16 cellular contexts compared by ENCODE assay signal in genomic region chr6:111741177-111741952, GRCh38.
DNase-seq lines count a peak whose midpoint lies in the region; ATAC-seq and TF ChIP-seq lines count a peak whose summit lies in the region.
"Had no signal": no experiment of that assay in that cellular context is flagged by ENCODE, and none has a peak within 500 bp of the region (broad histone marks: within the 10 kb centered on the region; RNA-seq: fewer than 3 reads in every experiment).

No MANE protein-coding gene starts in this region.

- DNase-seq in activated naive CD4-positive, alpha-beta T cell treated with anti-CD3 and anti-CD28 coated beads, Interleukin-2, amount 50 U/mL, for 72 hours (ENCODE audit: low spot score in 2 of 2), result no peak
- DNase-seq in GF-D8 (lab: John Stamatoyannopoulos, UW) (no peak), coronary artery (ENCODE audit: low spot score) (no peak), NCI-H2107 treated with DMSO at 0.1 percent for 48 hours (lab: John Stamatoyannopoulos, UW; ENCODE audit: unreplicated experiment) (no peak)
- DNase-seq: activated T-cell treated with anti-CD3 and anti-CD28 coated beads, Interleukin-2, amount 50 U/mL, for 1 hour; body of pancreas; DMS79; effector CD8-positive, alpha-beta T cell; foreskin keratinocyte; stimulated activated CD4-positive, alpha-beta T cell treated with anti-CD3 and anti-CD28 coated beads, Interleukin-1b, Interleukin-23, amount 100 ng/mL, for 48 hours had no signal

- H3K27ac ChIP-seq in BLaER1, result peak overlapping the region; percentile 58; the same call in 1 of the 2 replicates
- no peak overlapping the region for H3K27ac ChIP-seq in coronary artery
- H3K27ac ChIP-seq: body of pancreas, foreskin keratinocyte, vagina had no signal

- H3K36me3 ChIP-seq in BLaER1, result peaks cover 6% of the 10 kb centered on the region
- H3K36me3 ChIP-seq: vagina had no signal

- peaks cover 39 to 70% of the 10 kb centered on the region in 2 donors for H3K36me3 Mint-ChIP-seq in activated naive CD4-positive, alpha-beta T cell treated with anti-CD3 and anti-CD28 coated beads, Interleukin-2, amount 50 U/mL, for 72 hours

- H3K4me2 ChIP-seq in BLaER1, result peak overlapping the region; percentile 83

- H3K9me3 ChIP-seq in BLaER1, result no peaks in the 10 kb centered on the region
- H3K9me3 ChIP-seq: body of pancreas, vagina had no signal

- ATAC-seq in GM18502 (IDR thresholded peaks at IDR 0.05; ENCODE audit: poor library complexity, unreplicated experiment) (peak; percentile 52), HG02798 (IDR thresholded peaks at IDR 0.05; ENCODE audit: poor library complexity, unreplicated experiment) (peak; percentile 54), GM21723 (IDR thresholded peaks at IDR 0.05; ENCODE audit: unreplicated experiment) (no peak)
- ATAC-seq in activated naive CD4-positive, alpha-beta T cell treated with anti-CD3 and anti-CD28 coated beads, Interleukin-2, amount 50 U/mL, for 72 hours, result no peak
- ATAC-seq: body of pancreas, foreskin keratinocyte, WTC11 had no signal

- H3K4me3 ChIP-seq in BLaER1 (no peak overlapping the region), coronary artery (no peak overlapping the region)
- H3K4me3 ChIP-seq: body of pancreas, vagina had no signal

- TF ChIP-seq CTCF in coronary artery (IDR thresholded peaks at IDR 0.05), result no peak

- no peaks in the 10 kb centered on the region for H3K27me3 ChIP-seq in BLaER1
- H3K27me3 ChIP-seq: body of pancreas, foreskin keratinocyte, vagina had no signal

- H3K4me1 ChIP-seq in BLaER1, result peaks cover 100% of the 10 kb centered on the region
- H3K4me1 ChIP-seq: body of pancreas had no signal

- H4K20me1 ChIP-seq in BLaER1, result no peaks in the 10 kb centered on the region; the same call in 1 of the 2 replicates

- peak overlapping the region; percentile 13; the same call in 1 of the 2 replicates for H3K9ac ChIP-seq in BLaER1

- peak overlapping the region; percentile 45 to 73 for H3K27ac Mint-ChIP-seq in activated naive CD4-positive, alpha-beta T cell treated with anti-CD3 and anti-CD28 coated beads, Interleukin-2, amount 50 U/mL, for 72 hours
- H3K27ac Mint-ChIP-seq: WTC11 had no signal

- H3K9me3 Mint-ChIP-seq in activated naive CD4-positive, alpha-beta T cell treated with anti-CD3 and anti-CD28 coated beads, Interleukin-2, amount 50 U/mL, for 72 hours, result no peaks in the 10 kb centered on the region
- H3K9me3 Mint-ChIP-seq: WTC11 had no signal

Comparison
In these comparisons a context has a peak if more than half of its experiments do, and no peak if none do; other contexts are left out.
1. ATAC-seq: peak in GM18502 (single experiment) and HG02798 (single experiment); none in activated naive CD4-positive, alpha-beta T cell treated with anti-CD3 and anti-CD28 coated beads, Interleukin-2, amount 50 U/mL, for 72 hours (0 of 2) and GM21723 (single experiment).